In genomic region chr17:7114241-7114874, GRCh38 we compare ENCODE assay signal across 1 cellular context.
TF ChIP-seq lines count a peak whose summit lies in the region.

A gene with protein sequence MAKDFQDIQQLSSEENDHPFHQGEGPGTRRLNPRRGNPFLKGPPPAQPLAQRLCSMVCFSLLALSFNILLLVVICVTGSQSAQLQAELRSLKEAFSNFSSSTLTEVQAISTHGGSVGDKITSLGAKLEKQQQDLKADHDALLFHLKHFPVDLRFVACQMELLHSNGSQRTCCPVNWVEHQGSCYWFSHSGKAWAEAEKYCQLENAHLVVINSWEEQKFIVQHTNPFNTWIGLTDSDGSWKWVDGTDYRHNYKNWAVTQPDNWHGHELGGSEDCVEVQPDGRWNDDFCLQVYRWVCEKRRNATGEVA (minus strand): TSS chr17:7114822. CDS start chr17:7114240, 582 bp downstream.

TF ChIP-seq in HepG2, 621 proteins besides CTCF, POLR2A, EP300 and RAD21 (continued from another document and continues in another):
- peak; percentile 90 for TF ChIP-seq HIC2 (CRISPR knock-in tag; IDR thresholded peaks at IDR 0.05; ENCODE audit: low read depth)
- TF ChIP-seq ZNF564 (CRISPR knock-in tag; IDR thresholded peaks at IDR 0.05) = peak; percentile 77
- TF ChIP-seq CREM (IDR thresholded peaks at IDR 0.05) = peak; percentile 72
- no peak for TF ChIP-seq CREM (CRISPR knock-in tag; IDR thresholded peaks at IDR 0.05)
- TF ChIP-seq, protein P1, sequence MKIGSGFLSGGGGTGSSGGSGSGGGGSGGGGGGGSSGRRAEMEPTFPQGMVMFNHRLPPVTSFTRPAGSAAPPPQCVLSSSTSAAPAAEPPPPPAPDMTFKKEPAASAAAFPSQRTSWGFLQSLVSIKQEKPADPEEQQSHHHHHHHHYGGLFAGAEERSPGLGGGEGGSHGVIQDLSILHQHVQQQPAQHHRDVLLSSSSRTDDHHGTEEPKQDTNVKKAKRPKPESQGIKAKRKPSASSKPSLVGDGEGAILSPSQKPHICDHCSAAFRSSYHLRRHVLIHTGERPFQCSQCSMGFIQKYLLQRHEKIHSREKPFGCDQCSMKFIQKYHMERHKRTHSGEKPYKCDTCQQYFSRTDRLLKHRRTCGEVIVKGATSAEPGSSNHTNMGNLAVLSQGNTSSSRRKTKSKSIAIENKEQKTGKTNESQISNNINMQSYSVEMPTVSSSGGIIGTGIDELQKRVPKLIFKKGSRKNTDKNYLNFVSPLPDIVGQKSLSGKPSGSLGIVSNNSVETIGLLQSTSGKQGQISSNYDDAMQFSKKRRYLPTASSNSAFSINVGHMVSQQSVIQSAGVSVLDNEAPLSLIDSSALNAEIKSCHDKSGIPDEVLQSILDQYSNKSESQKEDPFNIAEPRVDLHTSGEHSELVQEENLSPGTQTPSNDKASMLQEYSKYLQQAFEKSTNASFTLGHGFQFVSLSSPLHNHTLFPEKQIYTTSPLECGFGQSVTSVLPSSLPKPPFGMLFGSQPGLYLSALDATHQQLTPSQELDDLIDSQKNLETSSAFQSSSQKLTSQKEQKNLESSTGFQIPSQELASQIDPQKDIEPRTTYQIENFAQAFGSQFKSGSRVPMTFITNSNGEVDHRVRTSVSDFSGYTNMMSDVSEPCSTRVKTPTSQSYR (CRISPR knock-in tag; IDR thresholded peaks at IDR 0.05; ENCODE audit: borderline replicate concordance) = peak; percentile 94
- peak; percentile 53 for TF ChIP-seq KAT8 (CRISPR knock-in tag; IDR thresholded peaks at IDR 0.05)
- peak; percentile 77; the same call in 1 of the 2 replicates for TF ChIP-seq SMYD3 (CRISPR knock-in tag; IDR thresholded peaks at IDR 0.05)
- TF ChIP-seq HDAC2 (CRISPR knock-in tag; IDR thresholded peaks at IDR 0.05) = peak; percentile 48
- TF ChIP-seq, protein P2, sequence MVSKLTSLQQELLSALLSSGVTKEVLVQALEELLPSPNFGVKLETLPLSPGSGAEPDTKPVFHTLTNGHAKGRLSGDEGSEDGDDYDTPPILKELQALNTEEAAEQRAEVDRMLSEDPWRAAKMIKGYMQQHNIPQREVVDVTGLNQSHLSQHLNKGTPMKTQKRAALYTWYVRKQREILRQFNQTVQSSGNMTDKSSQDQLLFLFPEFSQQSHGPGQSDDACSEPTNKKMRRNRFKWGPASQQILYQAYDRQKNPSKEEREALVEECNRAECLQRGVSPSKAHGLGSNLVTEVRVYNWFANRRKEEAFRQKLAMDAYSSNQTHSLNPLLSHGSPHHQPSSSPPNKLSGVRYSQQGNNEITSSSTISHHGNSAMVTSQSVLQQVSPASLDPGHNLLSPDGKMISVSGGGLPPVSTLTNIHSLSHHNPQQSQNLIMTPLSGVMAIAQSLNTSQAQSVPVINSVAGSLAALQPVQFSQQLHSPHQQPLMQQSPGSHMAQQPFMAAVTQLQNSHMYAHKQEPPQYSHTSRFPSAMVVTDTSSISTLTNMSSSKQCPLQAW (CRISPR knock-in tag; IDR thresholded peaks at IDR 0.05) = peak; percentile 64; the same call in 1 of the 2 replicates
- TF ChIP-seq, protein P3, sequence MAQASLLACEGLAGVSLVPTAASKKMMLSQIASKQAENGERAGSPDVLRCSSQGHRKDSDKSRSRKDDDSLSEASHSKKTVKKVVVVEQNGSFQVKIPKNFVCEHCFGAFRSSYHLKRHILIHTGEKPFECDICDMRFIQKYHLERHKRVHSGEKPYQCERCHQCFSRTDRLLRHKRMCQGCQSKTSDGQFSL (CRISPR knock-in tag; IDR thresholded peaks at IDR 0.05) = 0 out of 2 replicates have a peak, but pooled peaks have one; percentile 20
- peak; percentile 76 for TF ChIP-seq DMAP1 (CRISPR knock-in tag; IDR thresholded peaks at IDR 0.05)
- TF ChIP-seq NFATC3 (CRISPR knock-in tag; IDR thresholded peaks at IDR 0.05) = 0 out of 2 replicates have a peak, but pooled peaks have one; percentile 23
- TF ChIP-seq HMG20B (CRISPR knock-in tag; conservative IDR thresholded peaks at IDR 0.05) = peak; percentile 78
- no peak for TF ChIP-seq ZNF709 (CRISPR knock-in tag; IDR thresholded peaks at IDR 0.05)
- TF ChIP-seq, protein P4, sequence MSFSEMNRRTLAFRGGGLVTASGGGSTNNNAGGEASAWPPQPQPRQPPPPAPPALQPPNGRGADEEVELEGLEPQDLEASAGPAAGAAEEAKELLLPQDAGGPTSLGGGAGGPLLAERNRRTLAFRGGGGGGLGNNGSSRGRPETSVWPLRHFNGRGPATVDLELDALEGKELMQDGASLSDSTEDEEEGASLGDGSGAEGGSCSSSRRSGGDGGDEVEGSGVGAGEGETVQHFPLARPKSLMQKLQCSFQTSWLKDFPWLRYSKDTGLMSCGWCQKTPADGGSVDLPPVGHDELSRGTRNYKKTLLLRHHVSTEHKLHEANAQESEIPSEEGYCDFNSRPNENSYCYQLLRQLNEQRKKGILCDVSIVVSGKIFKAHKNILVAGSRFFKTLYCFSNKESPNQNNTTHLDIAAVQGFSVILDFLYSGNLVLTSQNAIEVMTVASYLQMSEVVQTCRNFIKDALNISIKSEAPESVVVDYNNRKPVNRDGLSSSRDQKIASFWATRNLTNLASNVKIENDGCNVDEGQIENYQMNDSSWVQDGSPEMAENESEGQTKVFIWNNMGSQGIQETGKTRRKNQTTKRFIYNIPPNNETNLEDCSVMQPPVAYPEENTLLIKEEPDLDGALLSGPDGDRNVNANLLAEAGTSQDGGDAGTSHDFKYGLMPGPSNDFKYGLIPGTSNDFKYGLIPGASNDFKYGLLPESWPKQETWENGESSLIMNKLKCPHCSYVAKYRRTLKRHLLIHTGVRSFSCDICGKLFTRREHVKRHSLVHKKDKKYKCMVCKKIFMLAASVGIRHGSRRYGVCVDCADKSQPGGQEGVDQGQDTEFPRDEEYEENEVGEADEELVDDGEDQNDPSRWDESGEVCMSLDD (CRISPR knock-in tag; IDR thresholded peaks at IDR 0.05; ENCODE audit: borderline replicate concordance) = no peak
- TF ChIP-seq HINFP (CRISPR knock-in tag; IDR thresholded peaks at IDR 0.05; ENCODE audit: low read depth) = peak; percentile 91
- peak; percentile 69; the same call in 1 of the 2 replicates for TF ChIP-seq TFDP1 (CRISPR knock-in tag; IDR thresholded peaks at IDR 0.05; ENCODE audit: borderline replicate concordance)
- TF ChIP-seq, protein P5, sequence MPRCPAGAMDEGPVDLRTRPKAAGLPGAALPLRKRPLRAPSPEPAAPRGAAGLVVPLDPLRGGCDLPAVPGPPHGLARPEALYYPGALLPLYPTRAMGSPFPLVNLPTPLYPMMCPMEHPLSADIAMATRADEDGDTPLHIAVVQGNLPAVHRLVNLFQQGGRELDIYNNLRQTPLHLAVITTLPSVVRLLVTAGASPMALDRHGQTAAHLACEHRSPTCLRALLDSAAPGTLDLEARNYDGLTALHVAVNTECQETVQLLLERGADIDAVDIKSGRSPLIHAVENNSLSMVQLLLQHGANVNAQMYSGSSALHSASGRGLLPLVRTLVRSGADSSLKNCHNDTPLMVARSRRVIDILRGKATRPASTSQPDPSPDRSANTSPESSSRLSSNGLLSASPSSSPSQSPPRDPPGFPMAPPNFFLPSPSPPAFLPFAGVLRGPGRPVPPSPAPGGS (CRISPR knock-in tag; IDR thresholded peaks at IDR 0.05) = no peak
- TF ChIP-seq RORA (CRISPR knock-in tag; IDR thresholded peaks at IDR 0.05) = no peak
- no peak for TF ChIP-seq ZNF432 (CRISPR knock-in tag; IDR thresholded peaks at IDR 0.05; ENCODE audit: borderline replicate concordance)
- TF ChIP-seq, protein P6, sequence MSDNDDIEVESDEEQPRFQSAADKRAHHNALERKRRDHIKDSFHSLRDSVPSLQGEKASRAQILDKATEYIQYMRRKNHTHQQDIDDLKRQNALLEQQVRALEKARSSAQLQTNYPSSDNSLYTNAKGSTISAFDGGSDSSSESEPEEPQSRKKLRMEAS (IDR thresholded peaks at IDR 0.05) = peak; percentile 82
- TF ChIP-seq PRPF4 (IDR thresholded peaks at IDR 0.05; ENCODE audit: low read depth, low read length, poor library complexity, severe bottlenecking) = peak; percentile 97
- TF ChIP-seq ERF (CRISPR knock-in tag; IDR thresholded peaks at IDR 0.05) = peak; percentile 93
- TF ChIP-seq YEATS4 (CRISPR knock-in tag; IDR thresholded peaks at IDR 0.05; ENCODE audit: borderline replicate concordance) = peak; percentile 59; the same call in 1 of the 2 replicates
- TF ChIP-seq GATA4 (IDR thresholded peaks at IDR 0.05; ENCODE audit: borderline replicate concordance, low read depth) = peak; percentile 63; the same call in 1 of the 2 replicates
- 0 out of 2 replicates have a peak, but pooled peaks have one; percentile 17 for TF ChIP-seq JUND (CRISPR knock-in tag; IDR thresholded peaks at IDR 0.05)
- TF ChIP-seq ZFP41 (CRISPR knock-in tag; IDR thresholded peaks at IDR 0.05; ENCODE audit: borderline replicate concordance) = no peak
- peak; percentile 54 for TF ChIP-seq ZNF350 (CRISPR knock-in tag; IDR thresholded peaks at IDR 0.05; ENCODE audit: borderline replicate concordance, low read depth)
- TF ChIP-seq ZNF431 (CRISPR knock-in tag; IDR thresholded peaks at IDR 0.05; ENCODE audit: borderline replicate concordance, low read depth) = 0 out of 2 replicates have a peak, but pooled peaks have one; percentile 59
- peak; percentile 52; the same call in 1 of the 2 replicates for TF ChIP-seq MXD4 (CRISPR knock-in tag; IDR thresholded peaks at IDR 0.05)
- no peak for TF ChIP-seq ZNF282 (IDR thresholded peaks at IDR 0.05; ENCODE audit: partially characterized antibody)
- no peak; the same call in 1 of the 2 replicates for TF ChIP-seq ZNF234 (CRISPR knock-in tag; conservative IDR thresholded peaks at IDR 0.05)
- TF ChIP-seq PAXIP1 (CRISPR knock-in tag; conservative IDR thresholded peaks at IDR 0.05) = peak; percentile 99
- TF ChIP-seq, protein P7, sequence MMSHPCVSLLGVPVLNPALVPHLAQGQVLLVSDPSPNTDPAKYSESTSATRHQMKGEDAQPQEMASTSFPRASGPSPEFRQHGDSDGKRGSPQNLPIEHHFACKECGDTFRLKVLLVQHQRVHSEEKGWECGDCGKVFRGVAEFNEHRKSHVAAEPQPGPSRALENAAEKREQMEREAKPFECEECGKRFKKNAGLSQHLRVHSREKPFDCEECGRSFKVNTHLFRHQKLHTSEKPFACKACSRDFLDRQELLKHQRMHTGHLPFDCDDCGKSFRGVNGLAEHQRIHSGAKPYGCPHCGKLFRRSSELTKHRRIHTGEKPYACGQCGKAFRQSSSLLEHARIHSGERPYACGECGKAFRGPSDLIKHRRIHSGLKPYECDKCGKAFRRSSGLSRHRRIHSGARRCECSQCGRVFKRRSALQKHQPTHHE (CRISPR knock-in tag; IDR thresholded peaks at IDR 0.05; ENCODE audit: borderline replicate concordance) = peak; percentile 42
- no peak for TF ChIP-seq ZNF251 (CRISPR knock-in tag; IDR thresholded peaks at IDR 0.05)
